Comparison of ENCODE assay signal across 12 cellular contexts in the genomic region with DNA sequence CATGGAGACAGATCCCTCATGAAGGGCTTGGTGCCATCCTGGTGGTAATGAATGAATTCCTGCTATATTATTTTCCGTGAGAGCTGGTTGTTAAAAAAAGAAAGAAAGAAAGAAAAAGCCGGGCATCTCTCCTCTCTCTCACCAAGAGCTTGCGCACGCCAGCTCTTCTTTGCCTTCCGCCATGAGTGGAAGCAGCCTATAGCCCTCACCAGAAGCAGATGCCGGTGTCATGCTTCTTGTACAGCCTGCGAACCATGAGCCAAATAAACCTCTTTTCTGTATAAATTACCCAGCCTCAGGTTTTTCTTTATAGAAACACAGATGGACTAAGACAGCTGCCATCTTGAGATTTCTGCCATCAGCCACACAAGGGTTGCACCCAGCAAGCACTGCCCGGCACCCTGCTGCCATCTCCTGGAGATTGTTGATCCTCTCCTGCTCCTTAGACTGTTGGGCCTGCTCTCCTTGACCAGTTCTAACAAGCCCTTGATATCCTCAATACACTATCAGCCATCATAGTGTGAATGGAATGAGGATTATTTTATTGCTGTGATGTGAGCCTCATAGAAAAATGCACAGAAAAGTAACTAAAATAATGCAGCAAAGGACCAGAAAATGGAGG. TPM values are rescaled to one million over a fixed set of nuclear protein-coding genes. Genes with fewer than 3 reads are reported as not detected.
DNase-seq lines count a peak whose midpoint lies in the region; ATAC-seq and TF ChIP-seq lines count a peak whose summit lies in the region.
"Had no signal": no experiment of that assay in that cellular context is flagged by ENCODE, and none has a peak within 500 bp of the region (broad histone marks: within the 10 kb centered on the region; RNA-seq: fewer than 3 reads in every experiment).

No MANE protein-coding gene starts in this region.

- H3K36me3 ChIP-seq in MM.1S (replicated peaks; ENCODE audit: insufficient read depth, low read length) (no peaks in the 10 kb centered on the region), testis (ENCODE audit: low read depth, missing control alignments) (no peaks in the 10 kb centered on the region)
- no peaks in the 10 kb centered on the region for H3K36me3 ChIP-seq in CD8-positive, alpha-beta T cell (ENCODE audit: insufficient read depth, low read length)

- intact Hi-C loops in testis (cut with DNase I; ENCODE audit: low total_unique reads) = no loop called here
- intact Hi-C loops in CD8-positive, alpha-beta T cell (cut with DNase I, micrococcal nuclease) = no loop called here

- ATAC-seq in CD8-positive, alpha-beta T cell = no peak
- ATAC-seq: T-cell had no signal

- peak overlapping the region; percentile 59 for H2AFZ ChIP-seq in MM.1S (ENCODE audit: low read length)

- H3K27ac Mint-ChIP-seq in CD8-positive, alpha-beta T cell = no peak overlapping the region
- H3K27ac Mint-ChIP-seq: activated naive CD4-positive, alpha-beta T cell treated with anti-CD3 and anti-CD28 coated beads, Interleukin-2, amount 50 U/mL, for 24 hours; nephron; T-cell had no signal

- no peak overlapping the region for H3K9ac ChIP-seq in MM.1S (ENCODE audit: low read length)

- H3K9me2 ChIP-seq in MM.1S (replicated peaks; ENCODE audit: insufficient read depth, low read length) = no peaks in the 10 kb centered on the region

- H3K4me3 Mint-ChIP-seq in CD8-positive, alpha-beta T cell = no peak overlapping the region
- H3K4me3 Mint-ChIP-seq: activated naive CD4-positive, alpha-beta T cell treated with anti-CD3 and anti-CD28 coated beads, Interleukin-2, amount 50 U/mL, for 24 hours; nephron; T-cell had no signal

- CTCF ChIA-PET in CD8-positive, alpha-beta T cell (lab: Charles Lee) = interaction anchor here (1.1 to 1.8 kb wide), 3 partner anchors 8 to 212 kb away, joined by 4 to 7 read pairs (median 5); no protein-coding TSS in a partner anchor

- H3K4me1 ChIP-seq in MM.1S (ENCODE audit: low read length) (peaks cover 24% of the 10 kb centered on the region), testis (no peaks in the 10 kb centered on the region)
- H3K4me1 ChIP-seq in CD8-positive, alpha-beta T cell (ENCODE audit: insufficient read depth, low read length) = peaks cover under 1% of the 10 kb centered on the region

- H3K4me2 ChIP-seq in MM.1S (ENCODE audit: low read depth, low read length) = peak overlapping the region; percentile 51

- H4K20me1 ChIP-seq in MM.1S (ENCODE audit: insufficient read depth, low read length) = no peaks in the 10 kb centered on the region

- no peaks in the 10 kb centered on the region for H3K27me3 ChIP-seq in MM.1S (replicated peaks; ENCODE audit: insufficient read depth, low read length)
- H3K27me3 ChIP-seq in testis = no peaks in the 10 kb centered on the region
- H3K27me3 ChIP-seq in CD8-positive, alpha-beta T cell (ENCODE audit: insufficient read depth, low read length) = no peaks in the 10 kb centered on the region

- H3K36me3 Mint-ChIP-seq in CD8-positive, alpha-beta T cell = no peaks in the 10 kb centered on the region
- H3K36me3 Mint-ChIP-seq: activated naive CD4-positive, alpha-beta T cell treated with anti-CD3 and anti-CD28 coated beads, Interleukin-2, amount 50 U/mL, for 24 hours; T-cell had no signal

- H3K9me3 ChIP-seq in MM.1S (replicated peaks; ENCODE audit: insufficient read depth, low read length) = no peaks in the 10 kb centered on the region
- no peaks in the 10 kb centered on the region for H3K9me3 ChIP-seq in testis
- no peaks in the 10 kb centered on the region for H3K9me3 ChIP-seq in CD8-positive, alpha-beta T cell (ENCODE audit: low read length)

- no peak for TF ChIP-seq POLR2A in testis (IDR thresholded peaks at IDR 0.05)

- peaks cover 2% of the 10 kb centered on the region for H3K4me1 Mint-ChIP-seq in CD8-positive, alpha-beta T cell (ENCODE audit: low read depth)
- H3K4me1 Mint-ChIP-seq: nephron had no signal

- peak; percentile 11 for DNase-seq in stimulated activated CD4-positive, alpha-beta T cell treated with anti-CD3 and anti-CD28 coated beads, Interleukin-15, amount 100 ng/mL, for 24 hours
- no peak for DNase-seq in stimulated activated CD4-positive, alpha-beta T cell treated with anti-CD3 and anti-CD28 coated beads, Interleukin-4, amount 100 ng/mL, for 24 hours
- peak; percentile 47 for DNase-seq in MM.1S
- DNase-seq in choroid plexus epithelial cell (ENCODE audit: low read depth) = peak; percentile 35
- peak; percentile 26 for DNase-seq in testis
- no peak for DNase-seq in CD8-positive, alpha-beta T cell
- no peak for DNase-seq in NCI-H2196 (lab: John Stamatoyannopoulos, UW; ENCODE audit: unreplicated experiment)
- DNase-seq in NCI-H128 (lab: John Stamatoyannopoulos, UW; ENCODE audit: unreplicated experiment) = no peak
- DNase-seq: DMS79, T-cell had no signal

- 89 to 94% methylated on average over 8 of the region's 8 CpGs for WGBS in testis, 2 donors

- no peaks in the 10 kb centered on the region for H3K79me2 ChIP-seq in MM.1S (ENCODE audit: low read length)

- peaks cover 5% of the 10 kb centered on the region for H3K27me3 Mint-ChIP-seq in CD8-positive, alpha-beta T cell (ENCODE audit: low read depth)

- no peaks in the 10 kb centered on the region for H3K9me3 Mint-ChIP-seq in CD8-positive, alpha-beta T cell
- H3K9me3 Mint-ChIP-seq: activated naive CD4-positive, alpha-beta T cell treated with anti-CD3 and anti-CD28 coated beads, Interleukin-2, amount 50 U/mL, for 24 hours; nephron; T-cell had no signal

- H3F3A ChIP-seq in MM.1S (ENCODE audit: insufficient read depth, low read length) = peaks cover 15% of the 10 kb centered on the region

- TF ChIP-seq CTCF in MM.1S (IDR thresholded peaks at IDR 0.05; ENCODE audit: low read length) (peak; percentile 43), choroid plexus epithelial cell (conservative IDR thresholded peaks at IDR 0.05; ENCODE audit: low read depth, low read length) (peak; percentile 37), testis (IDR thresholded peaks at IDR 0.05) (no peak)
- TF ChIP-seq CTCF in CD8-positive, alpha-beta T cell (IDR thresholded peaks at IDR 0.05) = no peak

- H3K27ac ChIP-seq in MM.1S (ENCODE audit: low read length) = peak overlapping the region; percentile 50; the same call in 1 of the 2 replicates
- H3K27ac ChIP-seq in testis = no peak overlapping the region
- H3K27ac ChIP-seq in CD8-positive, alpha-beta T cell (ENCODE audit: low read depth, low read length) = no peak overlapping the region

- POLR2A ChIA-PET in CD8-positive, alpha-beta T cell (lab: Charles Lee) = no interaction called here

- no peak overlapping the region for H3K4me3 ChIP-seq in MM.1S (ENCODE audit: low read length)
- H3K4me3 ChIP-seq in choroid plexus epithelial cell (ENCODE audit: low read depth, low read length) = no peak overlapping the region
- no peak overlapping the region for H3K4me3 ChIP-seq in testis
- H3K4me3 ChIP-seq in CD8-positive, alpha-beta T cell (ENCODE audit: low read depth, low read length) = no peak overlapping the region

RNA-seq across cellular contexts. Expression of gene AHSG, which starts 3.5 kb away (rescaled TPM):
- 1 to 10 TPM in 1 of 2 donors, under 1 TPM in 1; 0.81 to 1.6 TPM for total RNA-seq in testis
- 1.5 TPM for polyA plus RNA-seq in testis (ENCODE audit: insufficient read depth, low read depth, low replicate concordance)
- total RNA-seq in CD8-positive, alpha-beta T cell = not detected

RNA-seq across cellular contexts. Expression of gene FETUB, which starts 30.8 kb away (rescaled TPM):
- total RNA-seq in testis = under 1 TPM in 1 of 2 donors, not detected in 1; 0.79 TPM
- 2.4 TPM for polyA plus RNA-seq in testis (ENCODE audit: insufficient read depth, low read depth, low replicate concordance)
- total RNA-seq in CD8-positive, alpha-beta T cell = not detected
- total RNA-seq: T-cell had no signal

RNA-seq across cellular contexts. Expression of gene DNAJB11, which starts 38.8 kb away (rescaled TPM):
- 10 to 100 TPM; 39.3 to 60.2 TPM for total RNA-seq in testis
- polyA plus RNA-seq in testis (ENCODE audit: insufficient read depth, low read depth, low replicate concordance) = 58.5 TPM
- 10 to 100 TPM; 70.2 to 73.4 TPM for total RNA-seq in CD8-positive, alpha-beta T cell

RNA-seq across cellular contexts. Expression of gene TBCCD1, which starts 42.2 kb away (rescaled TPM):
- total RNA-seq in testis = 10 to 100 TPM; 33.1 to 35.0 TPM
- polyA plus RNA-seq in testis (ENCODE audit: insufficient read depth, low read depth, low replicate concordance) = 43.4 TPM
- 10 to 100 TPM in 1 of 2 experiments, 1 to 10 TPM in 1; 9.9 to 10.6 TPM for total RNA-seq in CD8-positive, alpha-beta T cell

RNA-seq across cellular contexts. Expression of gene HRG, which starts 56.5 kb away (rescaled TPM):
- not detected for total RNA-seq in testis
- polyA plus RNA-seq in testis (ENCODE audit: insufficient read depth, low read depth, low replicate concordance) = 0.16 TPM
- not detected for total RNA-seq in CD8-positive, alpha-beta T cell

Comparison
In these comparisons a context has a peak if more than half of its experiments do, and no peak if none do; other contexts are left out.
1. DNase-seq: peak in stimulated activated CD4-positive, alpha-beta T cell treated with anti-CD3 and anti-CD28 coated beads, Interleukin-15, amount 100 ng/mL, for 24 hours (single experiment), MM.1S (single experiment), choroid plexus epithelial cell (single experiment) and testis (single experiment); none in stimulated activated CD4-positive, alpha-beta T cell treated with anti-CD3 and anti-CD28 coated beads, Interleukin-4, amount 100 ng/mL, for 24 hours (single experiment), CD8-positive, alpha-beta T cell (0 of 7), NCI-H2196 (single experiment) and NCI-H128 (single experiment).
2. CTCF ChIP-seq: peak in MM.1S (single experiment) and choroid plexus epithelial cell (single experiment); none in testis (0 of 3) and CD8-positive, alpha-beta T cell (single experiment).